ENCODE assay signal across 8 cellular contexts in genomic region chr12:40224439-40225291, GRCh38. TPM values are rescaled to one million over a fixed set of nuclear protein-coding genes. Genes with fewer than 3 reads are reported as not detected.
DNase-seq lines count a peak whose midpoint lies in the region; ATAC-seq and TF ChIP-seq lines count a peak whose summit lies in the region.

TSS of gene LRRK2 (plus strand) at chr12:40224997. CDS start at chr12:40225132, 135 bp downstream.

- peaks cover 8% of the 10 kb centered on the region for H3K4me1 ChIP-seq in CD4-positive, alpha-beta memory T cell (ENCODE audit: insufficient read depth, low read length)
- H3K4me1 ChIP-seq in sigmoid colon, result peaks cover 0 to 33% (median 22%) of the 10 kb centered on the region in 4 donors

- peak; percentile 28 to 49 (median 34) for DNase-seq in CD4-positive, alpha-beta memory T cell
- peak; percentile 5 to 66 (median 24) for DNase-seq in T-cell
- DNase-seq in astrocyte of the spinal cord (ENCODE audit: low read depth, low spot score), result peak; percentile 66
- peak; percentile 94 for DNase-seq in sigmoid colon
- DNase-seq in NCI-H446 treated with DMSO at 0.1 percent for 48 hours (lab: John Stamatoyannopoulos, UW), result no peak

- TF ChIP-seq CTCF in astrocyte of the spinal cord (IDR thresholded peaks at IDR 0.05; ENCODE audit: low read depth, low read length) (peak; percentile 3), sigmoid colon (IDR thresholded peaks at IDR 0.05) (no peak)

- peak; percentile 46 for ATAC-seq in GM19438 (IDR thresholded peaks at IDR 0.05; ENCODE audit: low read depth, unreplicated experiment)
- ATAC-seq in HG03469 (IDR thresholded peaks at IDR 0.05; ENCODE audit: unreplicated experiment), result peak; percentile 30
- peak; percentile 54 to 89 (median 74) for ATAC-seq in T-cell (replicated peaks in 1 of 4)

- intact Hi-C loops in CD4-positive, alpha-beta memory T cell (cut with micrococcal nuclease), result no loop called here
- intact Hi-C loops in sigmoid colon (cut with DNase I), result loop anchor here (2.0 to 10.0 kb wide), 3 partner anchors 72 to 780 kb away; partner anchors contain the start of gene KIF21A

- H3K36me3 Mint-ChIP-seq in CD4-positive, alpha-beta memory T cell, result no peaks in the 10 kb centered on the region
- H3K36me3 Mint-ChIP-seq in T-cell, result no peaks in the 10 kb centered on the region

- peak in 1 of 4 donors; percentile 28 for TF ChIP-seq EP300 in sigmoid colon (IDR thresholded peaks at IDR 0.05)

- in situ Hi-C loops in astrocyte of the spinal cord (cut with HindIII; ENCODE audit: low sequenced_read_pairs), result no loop called here

- CTCF ChIA-PET in CD4-positive, alpha-beta memory T cell (lab: Charles Lee; ENCODE audit: partially characterized antibody), result no interaction called here
- CTCF ChIA-PET in T-cell (lab: Charles Lee), result no interaction called here

- peak within 1 kb of the TSS in 1 of 2 donors; percentile 32 for H3K4me3 ChIP-seq in CD4-positive, alpha-beta memory T cell (ENCODE audit: low read length in 2 of 2)
- H3K4me3 ChIP-seq in astrocyte of the spinal cord (ENCODE audit: low read depth, low read length) (peak within 1 kb of the TSS; percentile 46), iPS-11a (ENCODE audit: low read depth, low read length) (peak within 1 kb of the TSS; percentile 58), sigmoid colon (peak within 1 kb of the TSS; percentile 62 to 84 (median 74))

- peaks cover 0 to 11% (median 2%) of the 10 kb centered on the region in 8 donors for H3K9me3 Mint-ChIP-seq in CD4-positive, alpha-beta memory T cell
- peaks cover 0 to 3% (median 3%) of the 10 kb centered on the region in 3 donors for H3K9me3 Mint-ChIP-seq in T-cell

- H3K27ac ChIP-seq in CD4-positive, alpha-beta memory T cell (ENCODE audit: low read depth, low read length), result no peak within 1 kb of the TSS
- peak within 1 kb of the TSS; percentile 90 to 98 (median 94) for H3K27ac ChIP-seq in sigmoid colon

- H3K4me1 Mint-ChIP-seq in CD4-positive, alpha-beta memory T cell, result peaks cover 6 to 19% (median 13%) of the 10 kb centered on the region in 4 donors
- H3K4me1 Mint-ChIP-seq in T-cell, result peaks cover 5 to 24% (median 16%) of the 10 kb centered on the region in 3 donors

- H3K36me3 ChIP-seq in CD4-positive, alpha-beta memory T cell (ENCODE audit: insufficient read depth, low read length), result no peaks in the 10 kb centered on the region
- H3K36me3 ChIP-seq in sigmoid colon, result no peaks in the 10 kb centered on the region

- POLR2A ChIA-PET in CD4-positive, alpha-beta memory T cell (lab: Charles Lee; ENCODE audit: partially characterized antibody), result interaction anchor here (1.2 kb wide), 1 partner anchor 31 kb away, joined by 4 read pairs; no protein-coding TSS in a partner anchor
- POLR2A ChIA-PET in T-cell (lab: Charles Lee), result interaction anchor here in 1 of 2 donors (0.6 kb wide), 1 partner anchor 142 kb away, joined by 5 read pairs; no protein-coding TSS in a partner anchor

- H3K27me3 Mint-ChIP-seq in CD4-positive, alpha-beta memory T cell, result peaks cover 27 to 28% of the 10 kb centered on the region in 2 donors
- H3K27me3 Mint-ChIP-seq in T-cell, result peaks cover 28 to 33% of the 10 kb centered on the region in 2 donors

- peak within 1 kb of the TSS; percentile 51 to 82 (median 70) for H3K4me3 Mint-ChIP-seq in CD4-positive, alpha-beta memory T cell
- H3K4me3 Mint-ChIP-seq in T-cell, result peak within 1 kb of the TSS; percentile 57 to 67 (median 60)

- no peaks in the 10 kb centered on the region for H3K27me3 ChIP-seq in CD4-positive, alpha-beta memory T cell (ENCODE audit: insufficient read depth, low read length)
- H3K27me3 ChIP-seq in sigmoid colon, result no peaks in the 10 kb centered on the region

- H3K27ac Mint-ChIP-seq in CD4-positive, alpha-beta memory T cell, result peak within 1 kb of the TSS in 3 of 7 donors; percentile 41 to 57 (median 46)
- peak within 1 kb of the TSS in 1 of 2 donors; percentile 57 for H3K27ac Mint-ChIP-seq in T-cell

- 1% methylated on average over 78 of the region's 78 CpGs for WGBS in sigmoid colon, 2 donors

- TF ChIP-seq POLR2A in sigmoid colon (IDR thresholded peaks at IDR 0.05), result peak; percentile 48 to 66

- no peaks in the 10 kb centered on the region for H3K9me3 ChIP-seq in CD4-positive, alpha-beta memory T cell (ENCODE audit: control insufficient read depth in 1 of 2, low read length in 2 of 2)
- no peaks in the 10 kb centered on the region for H3K9me3 ChIP-seq in sigmoid colon

RNA-seq across cellular contexts. Expression of gene LRRK2, which starts in this region (rescaled TPM):
- under 1 TPM; 0.39 to 0.76 TPM for total RNA-seq in CD4-positive, alpha-beta memory T cell
- under 1 TPM in 1 of 2 donors, not detected in 1; 0.10 TPM for polyA plus RNA-seq in CD4-positive, alpha-beta memory T cell
- total RNA-seq in T-cell, result 1 to 10 TPM in 4 of 5 donors, under 1 TPM in 1; 0.47 to 2.3 (median 1.8) TPM
- total RNA-seq in sigmoid colon, result 10 to 100 TPM; 18.7 to 29.9 (median 25.4) TPM
- polyA plus RNA-seq in sigmoid colon, result 1 to 10 TPM in 2 of 3 donors, under 1 TPM in 1; 0.92 to 2.9 (median 1.8) TPM

Comparison
In these comparisons a context has a peak if more than half of its experiments do, and no peak if none do; other contexts are left out.
1. RNA of gene LRRK2 (total RNA-seq): 18.7 to 29.9 TPM in sigmoid colon; 0.47 to 2.3 TPM in T-cell and 0.39 to 0.76 TPM in CD4-positive, alpha-beta memory T cell; every median in the first group is over 4 times any median in the second.
2. Peak in DNase-seq in CD4-positive, alpha-beta memory T cell; RNA of the gene not detected or under 1 TPM.
3. Peak in every context shown above with its lines, with median percentiles within 50 percentile points of each other: ATAC-seq.